Comparison of ENCODE assay signal across 10 cellular contexts in the genomic region with DNA sequence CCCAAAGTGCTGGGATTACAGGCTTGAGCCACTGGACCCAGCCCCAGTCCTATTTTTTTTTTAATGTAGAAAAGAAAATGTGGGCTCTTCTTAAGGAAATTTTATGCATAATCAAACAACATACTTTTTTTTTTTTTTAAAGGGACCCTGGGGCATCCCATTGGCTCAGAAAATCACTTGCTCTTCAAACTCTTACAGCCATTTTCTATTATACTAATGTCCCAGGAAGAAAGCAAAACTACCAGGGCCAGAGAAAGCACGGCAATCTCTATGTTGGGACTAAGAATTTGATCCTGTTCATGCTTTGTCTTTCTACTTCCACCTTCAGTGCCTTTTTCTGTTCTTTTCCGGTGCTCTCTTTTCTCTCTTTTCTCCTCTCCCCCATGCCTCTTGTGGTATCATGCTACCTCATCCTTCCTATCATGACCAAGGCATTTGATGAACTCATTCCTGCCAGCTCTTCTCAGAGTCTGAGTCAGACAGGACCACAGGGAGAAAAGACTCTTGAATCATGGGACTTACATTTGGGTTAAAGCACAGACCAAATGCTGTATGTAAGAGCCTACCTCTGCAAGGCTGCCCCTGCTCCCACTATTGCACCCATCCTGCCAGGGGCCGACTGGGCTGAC.
A peak's percentile ranks its signal among the peaks of the same experiment; 100 is the strongest.
DNase-seq lines count a peak whose midpoint lies in the region; TF ChIP-seq lines count a peak whose summit lies in the region.
"Had no signal": no experiment of that assay in that cellular context is flagged by ENCODE, and none has a peak within 500 bp of the region (broad histone marks: within the 10 kb centered on the region; RNA-seq: fewer than 3 reads in every experiment).

No MANE protein-coding gene starts in this region.

- peak overlapping the region; percentile 26 for H3K9ac ChIP-seq in adipocyte (ENCODE audit: low read length)

- no peak overlapping the region for H3K4me2 ChIP-seq in OCI-LY7 (ENCODE audit: low read length)

- H3K27ac ChIP-seq in OCI-LY7 (ENCODE audit: low read depth, low read length, poor library complexity, severe bottlenecking) = no peak overlapping the region
- H3K27ac ChIP-seq: right lobe of liver had no signal

- CTCF ChIA-PET in HEK293T (lab: Yijun Ruan, JAX) = no interaction called here
- CTCF ChIA-PET in OCI-LY7 (lab: Charles Lee; ENCODE audit: unreplicated experiment) = no interaction called here

- peaks cover 14% of the 10 kb centered on the region for H3K9me3 ChIP-seq in adipocyte (ENCODE audit: control insufficient read depth, low read length)
- 0 out of 2 replicates have a peak, but pooled peaks cover 4% of the 10 kb centered on the region for H3K9me3 ChIP-seq in OCI-LY7 (ENCODE audit: low read length)
- H3K9me3 ChIP-seq: right lobe of liver had no signal

- TF ChIP-seq CTCF in AG09309 (IDR thresholded peaks at IDR 0.05; ENCODE audit: control insufficient read depth, insufficient read depth, low read depth, low read length, missing control alignments) = no peak
- TF ChIP-seq CTCF in OCI-LY7 (conservative IDR thresholded peaks at IDR 0.05; ENCODE audit: low read length) = no peak

- H2AFZ ChIP-seq in OCI-LY7 (ENCODE audit: low read length) = no peak overlapping the region

- no peaks in the 10 kb centered on the region for H4K20me1 ChIP-seq in OCI-LY7 (ENCODE audit: insufficient read depth, low read length)

- POLR2A ChIA-PET in HEK293T (lab: Yijun Ruan, JAX) = no interaction called here
- POLR2A ChIA-PET in OCI-LY7 (lab: Charles Lee) = interaction anchor here (1.1 kb wide), 1 partner anchor 11 kb away, joined by 4 read pairs; no protein-coding TSS in a partner anchor

- peaks cover 8% of the 10 kb centered on the region for H3K4me1 ChIP-seq in adipocyte (ENCODE audit: control insufficient read depth, insufficient read depth, low read length)
- no peaks in the 10 kb centered on the region for H3K4me1 ChIP-seq in OCI-LY7 (ENCODE audit: insufficient read depth, low read length, poor library complexity, severe bottlenecking)
- H3K4me1 ChIP-seq: right lobe of liver had no signal

- no peaks in the 10 kb centered on the region for H3K79me2 ChIP-seq in OCI-LY7 (ENCODE audit: insufficient read depth, low read depth, low read length)

- H3K4me3 ChIP-seq in AG09309 (ENCODE audit: control insufficient read depth, low read depth, low read length) = no peak overlapping the region
- no peak overlapping the region for H3K4me3 ChIP-seq in adipocyte (ENCODE audit: low read length)
- no peak overlapping the region for H3K4me3 ChIP-seq in OCI-LY7 (ENCODE audit: low read depth, low read length, poor library complexity, severe bottlenecking)
- H3K4me3 ChIP-seq: right lobe of liver had no signal

- no peaks in the 10 kb centered on the region for H3K27me3 ChIP-seq in adipocyte (replicated peaks; ENCODE audit: control insufficient read depth, insufficient read depth, low read length)
- H3K27me3 ChIP-seq: right lobe of liver had no signal

- H3K9me2 ChIP-seq in OCI-LY7 (ENCODE audit: insufficient read depth, low read length) = no peaks in the 10 kb centered on the region

- BruUV-seq in OCI-LY7 (replicated peaks; lab: Mats Ljungman, UMichigan) = no TSS peak

- H3K36me3 ChIP-seq in adipocyte (ENCODE audit: control insufficient read depth, insufficient read depth, low read length, severe bottlenecking) (no peaks in the 10 kb centered on the region), OCI-LY7 (ENCODE audit: insufficient read depth, low read length) (no peaks in the 10 kb centered on the region)
- H3K36me3 ChIP-seq: right lobe of liver had no signal

- peak; percentile 67 for DNase-seq in AG09309 (ENCODE audit: low read depth)
- DNase-seq in HS-27A (ENCODE audit: low read depth) = peak; percentile 64
- peak; percentile 73 for DNase-seq in adipocyte (ENCODE audit: low read depth)
- DNase-seq in kidney tubule cell (ENCODE audit: low spot score) = peak; percentile 94
- DNase-seq in hippocampal formation (lab: John Stamatoyannopoulos, UW) = no peak
- DNase-seq in HEK293T (ENCODE audit: extremely low spot score) = no peak
- DNase-seq in activated CD4-positive, alpha-beta T cell treated with anti-CD3 and anti-CD28 coated beads, Interleukin-2, amount 50 U/mL, for 1 hour = no peak
- DNase-seq in OCI-LY7 (ENCODE audit: low spot score) = no peak
- DNase-seq: NCI-H2107, right lobe of liver had no signal

- intact Hi-C loops in OCI-LY7 (cut with micrococcal nuclease; ENCODE audit: unreplicated experiment) = no loop called here

TF ChIP-seq in HEK293T, 16 proteins besides CTCF, POLR2A, EP300 and RAD21:
- TF ChIP-seq, protein P1, sequence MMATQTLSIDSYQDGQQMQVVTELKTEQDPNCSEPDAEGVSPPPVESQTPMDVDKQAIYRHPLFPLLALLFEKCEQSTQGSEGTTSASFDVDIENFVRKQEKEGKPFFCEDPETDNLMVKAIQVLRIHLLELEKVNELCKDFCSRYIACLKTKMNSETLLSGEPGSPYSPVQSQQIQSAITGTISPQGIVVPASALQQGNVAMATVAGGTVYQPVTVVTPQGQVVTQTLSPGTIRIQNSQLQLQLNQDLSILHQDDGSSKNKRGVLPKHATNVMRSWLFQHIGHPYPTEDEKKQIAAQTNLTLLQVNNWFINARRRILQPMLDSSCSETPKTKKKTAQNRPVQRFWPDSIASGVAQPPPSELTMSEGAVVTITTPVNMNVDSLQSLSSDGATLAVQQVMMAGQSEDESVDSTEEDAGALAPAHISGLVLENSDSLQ (IDR thresholded peaks at IDR 0.05) = no peak
- no peak for TF ChIP-seq FOXA1 (IDR thresholded peaks at IDR 0.05)
- no peak for TF ChIP-seq SUZ12 (IDR thresholded peaks at IDR 0.05)
- no peak for TF ChIP-seq LEF1 (IDR thresholded peaks at IDR 0.05; ENCODE audit: borderline replicate concordance)
- TF ChIP-seq BHLHE40 (IDR thresholded peaks at IDR 0.05; ENCODE audit: borderline replicate concordance) = no peak
- TF ChIP-seq FOXM1 (IDR thresholded peaks at IDR 0.05; ENCODE audit: borderline replicate concordance) = no peak
- no peak for TF ChIP-seq ELF4 (IDR thresholded peaks at IDR 0.05)
- no peak for TF ChIP-seq TARDBP (IDR thresholded peaks at IDR 0.05)
- no peak for TF ChIP-seq L3MBTL2 (conservative IDR thresholded peaks at IDR 0.05)
- no peak for TF ChIP-seq ZNF384 (IDR thresholded peaks at IDR 0.05)

Comparison
In these comparisons a context has a peak if more than half of its experiments do, and no peak if none do; other contexts are left out.
1. DNase-seq: peak in AG09309 (single experiment), HS-27A (single experiment), adipocyte (single experiment) and kidney tubule cell (single experiment); none in hippocampal formation (0 of 2), HEK293T (single experiment), activated CD4-positive, alpha-beta T cell treated with anti-CD3 and anti-CD28 coated beads, Interleukin-2, amount 50 U/mL, for 1 hour (single experiment) and OCI-LY7 (single experiment).